In genomic region chr4:83235645-83236133, GRCh38 we compare ENCODE assay signal across 8 cellular contexts. TPM values are rescaled to one million over a fixed set of nuclear protein-coding genes. Genes with fewer than 3 reads are reported as not detected.
DNase-seq lines count a peak whose midpoint lies in the region; ATAC-seq, FAIRE-seq and TF ChIP-seq lines count a peak whose summit lies in the region.
"Not testable (repeated sequence)": the region's sequence is repeated elsewhere in the genome, so short reads cannot be mapped to it uniquely, and the experiment has no call there.

No MANE protein-coding gene starts in this region.

- peak; percentile 35 for ATAC-seq in GM21360 (IDR thresholded peaks at IDR 0.05; ENCODE audit: unreplicated experiment)
- peak; percentile 24 for ATAC-seq in HG03095 (IDR thresholded peaks at IDR 0.05; ENCODE audit: unreplicated experiment)
- peak; percentile 53 to 78 (median 58) for ATAC-seq in T-cell (replicated peaks in 1 of 4)
- peak; percentile 58 for ATAC-seq in activated CD8-positive, alpha-beta T cell treated with anti-CD3 and anti-CD28 coated beads, Interleukin-2, amount 10 ng/mL, durations not matched to agents 7 days and 5 days
- ATAC-seq in memory B cell (ENCODE audit: low read depth) = not testable (repeated sequence)

- H3K27ac Mint-ChIP-seq in T-cell (peak overlapping the region; percentile 73 to 77), memory B cell (peak overlapping the region; percentile 35), type B pancreatic cell (peak overlapping the region; percentile 37)
- H3K27ac Mint-ChIP-seq in activated CD8-positive, alpha-beta T cell treated with anti-CD3 and anti-CD28 coated beads, Interleukin-2, amount 10 ng/mL, durations not matched to agents 7 days and 5 days = peak overlapping the region; percentile 85
- peak overlapping the region; percentile 90 for H3K27ac Mint-ChIP-seq in activated naive CD4-positive, alpha-beta T cell treated with anti-CD3 and anti-CD28 coated beads, Interleukin-2, amount 50 U/mL, for 24 hours

- H3K4me3 Mint-ChIP-seq in T-cell (peak overlapping the region; percentile 19 to 56 (median 39)), memory B cell (peak overlapping the region; percentile 47)
- peak overlapping the region; percentile 29 for H3K4me3 Mint-ChIP-seq in activated CD8-positive, alpha-beta T cell treated with anti-CD3 and anti-CD28 coated beads, Interleukin-2, amount 10 ng/mL, durations not matched to agents 7 days and 5 days
- H3K4me3 Mint-ChIP-seq in activated naive CD4-positive, alpha-beta T cell treated with anti-CD3 and anti-CD28 coated beads, Interleukin-2, amount 50 U/mL, for 24 hours = peak overlapping the region; percentile 77
- not testable (repeated sequence) for H3K4me3 Mint-ChIP-seq in type B pancreatic cell

- not testable (repeated sequence) for TF ChIP-seq CTCF in type B pancreatic cell (conservative IDR thresholded peaks at IDR 0.05)

- H3K27me3 Mint-ChIP-seq in T-cell; activated CD8-positive, alpha-beta T cell treated with anti-CD3 and anti-CD28 coated beads, Interleukin-2, amount 10 ng/mL, durations not matched to agents 7 days and 5 days (ENCODE audit: low read depth); activated naive CD4-positive, alpha-beta T cell treated with anti-CD3 and anti-CD28 coated beads, Interleukin-2, amount 50 U/mL, for 24 hours; memory B cell; type B pancreatic cell: not testable (repeated sequence)

- TF ChIP-seq POLR2A in GM12892 (IDR thresholded peaks at IDR 0.05; ENCODE audit: low read depth, low read length) = not testable (repeated sequence)

- POLR2A ChIA-PET in T-cell (lab: Charles Lee) = interaction anchor here in 1 of 2 donors (0.6 kb wide), 1 partner anchor 50 kb away, joined by 4 read pairs; no protein-coding TSS in a partner anchor
- POLR2A ChIA-PET in activated CD8-positive, alpha-beta T cell treated with anti-CD3 and anti-CD28 coated beads, Interleukin-2, amount 10 ng/mL, durations not matched to agents 7 days and 5 days (lab: Charles Lee) = interaction anchor here (1.2 to 1.8 kb wide), 3 partner anchors 18 to 125 kb away, joined by 3 to 4 read pairs (median 4); no protein-coding TSS in a partner anchor

- DNase-seq in GM12892 (ENCODE audit: insufficient read length); T-cell; activated CD8-positive, alpha-beta T cell treated with anti-CD3 and anti-CD28 coated beads, Interleukin-2, amount 10 ng/mL, durations not matched to agents 7 days and 5 days; memory B cell (ENCODE audit: low spot score in 2 of 2); type B pancreatic cell (ENCODE audit: extremely low spot score, unreplicated experiment): not testable (repeated sequence)

- not testable (repeated sequence) for H3K9me3 Mint-ChIP-seq in T-cell; activated CD8-positive, alpha-beta T cell treated with anti-CD3 and anti-CD28 coated beads, Interleukin-2, amount 10 ng/mL, durations not matched to agents 7 days and 5 days (ENCODE audit: insufficient read depth); activated naive CD4-positive, alpha-beta T cell treated with anti-CD3 and anti-CD28 coated beads, Interleukin-2, amount 50 U/mL, for 24 hours; memory B cell; type B pancreatic cell

- FAIRE-seq in GM12892 (lab: Jason Lieb, UNC) = peak; percentile 88

- H3K4me1 Mint-ChIP-seq in T-cell = peaks cover 56 to 69% (median 65%) of the 10 kb centered on the region in 3 donors
- peaks cover 66% of the 10 kb centered on the region for H3K4me1 Mint-ChIP-seq in activated CD8-positive, alpha-beta T cell treated with anti-CD3 and anti-CD28 coated beads, Interleukin-2, amount 10 ng/mL, durations not matched to agents 7 days and 5 days (ENCODE audit: low read depth)
- peaks cover 64% of the 10 kb centered on the region for H3K4me1 Mint-ChIP-seq in activated naive CD4-positive, alpha-beta T cell treated with anti-CD3 and anti-CD28 coated beads, Interleukin-2, amount 50 U/mL, for 24 hours
- H3K4me1 Mint-ChIP-seq in memory B cell = peaks cover 47% of the 10 kb centered on the region
- not testable (repeated sequence) for H3K4me1 Mint-ChIP-seq in type B pancreatic cell (ENCODE audit: unreplicated experiment)

- H3K36me3 Mint-ChIP-seq in T-cell; activated naive CD4-positive, alpha-beta T cell treated with anti-CD3 and anti-CD28 coated beads, Interleukin-2, amount 50 U/mL, for 24 hours; memory B cell; type B pancreatic cell: not testable (repeated sequence)
- peaks cover 31% of the 10 kb centered on the region for H3K36me3 Mint-ChIP-seq in activated CD8-positive, alpha-beta T cell treated with anti-CD3 and anti-CD28 coated beads, Interleukin-2, amount 10 ng/mL, durations not matched to agents 7 days and 5 days (ENCODE audit: low read depth)

- CTCF ChIA-PET in T-cell (lab: Charles Lee) = interaction anchor here in 1 of 2 donors (0.8 to 1.2 kb wide), 2 partner anchors 16 to 126 kb away, joined by 3 read pairs; no protein-coding TSS in a partner anchor
- CTCF ChIA-PET in activated CD8-positive, alpha-beta T cell treated with anti-CD3 and anti-CD28 coated beads, Interleukin-2, amount 10 ng/mL, durations not matched to agents 7 days and 5 days (lab: Charles Lee) = interaction anchor here (0.7 to 5.3 kb wide), 6 partner anchors 17 to 125 kb away, joined by 4 to 36 read pairs (median 6); no protein-coding TSS in a partner anchor

RNA-seq across cellular contexts. Expression of gene COQ2, which starts 48.9 kb away (rescaled TPM):
- polyA plus RNA-seq in GM12892 (2012; ENCODE audit: missing spikeins) = 5.2 TPM
- 1 to 10 TPM; 4.7 to 9.7 (median 6.2) TPM for total RNA-seq in T-cell
- 10 to 100 TPM; 21.3 to 21.9 TPM for total RNA-seq in activated CD8-positive, alpha-beta T cell treated with anti-CD3 and anti-CD28 coated beads, Interleukin-2, amount 10 ng/mL, durations not matched to agents 7 days and 5 days
- total RNA-seq in type B pancreatic cell (ENCODE audit: low replicate concordance) = 16.5 and 18.8 TPM in 2 replicates

Comparison
In these comparisons a context has a peak if more than half of its experiments do, and no peak if none do; other contexts are left out.
1. H3K27ac Mint-ChIP-seq: peak in every context shown above with its lines; median percentile 90 in activated naive CD4-positive, alpha-beta T cell treated with anti-CD3 and anti-CD28 coated beads, Interleukin-2, amount 50 U/mL, for 24 hours; 85 in activated CD8-positive, alpha-beta T cell treated with anti-CD3 and anti-CD28 coated beads, Interleukin-2, amount 10 ng/mL, durations not matched to agents 7 days and 5 days; 75 in T-cell; 37 in type B pancreatic cell; 35 in memory B cell.